In genomic region chr10:114623155-114623554, GRCh38 we compare ENCODE assay signal across 14 cellular contexts. TPM values are rescaled to one million over a fixed set of nuclear protein-coding genes. Genes with fewer than 3 reads are reported as not detected.
DNase-seq lines count a peak whose midpoint lies in the region; ATAC-seq and TF ChIP-seq lines count a peak whose summit lies in the region.
"Had no signal": no experiment of that assay in that cellular context is flagged by ENCODE, and none has a peak within 500 bp of the region (broad histone marks: within the 10 kb centered on the region; RNA-seq: fewer than 3 reads in every experiment).

No MANE protein-coding gene starts in this region.

- ATAC-seq in heart left ventricle (no peak), lower lobe of right lung (no peak), HG02973 (IDR thresholded peaks at IDR 0.05; ENCODE audit: unreplicated experiment) (no peak)

- intact Hi-C loops in heart left ventricle (cut with DNase I) (loop anchor here in 2 of 10 donors (10.0 kb wide), 2 partner anchors 142 to 148 kb away; no protein-coding TSS in a partner anchor), cardiac septum (cut with DNase I) (loop anchor here (10.0 kb wide), 2 partner anchors 48 to 148 kb away; no protein-coding TSS in a partner anchor), lower lobe of right lung (cut with DNase I) (no loop called here), uterus (cut with DNase I; ENCODE audit: low total_unique reads) (no loop called here)

- no peak overlapping the region for H3K4me3 ChIP-seq in heart left ventricle
- H3K4me3 ChIP-seq in lower lobe of right lung = no peak overlapping the region
- H3K4me3 ChIP-seq in uterus = no peak overlapping the region
- H3K4me3 ChIP-seq: pancreas, thoracic aorta had no signal

- TF ChIP-seq POLR2A in heart left ventricle (IDR thresholded peaks at IDR 0.05) (no peak), uterus (IDR thresholded peaks at IDR 0.05) (no peak)

- 56 to 72% (median 64%) methylated on average over 2 of the region's 2 CpGs for WGBS in heart left ventricle, 4 donors

- H3K4me1 ChIP-seq in heart left ventricle = peaks cover 14 to 96% (median 64%) of the 10 kb centered on the region in 12 donors
- H3K4me1 ChIP-seq in lower lobe of right lung = peaks cover 28% of the 10 kb centered on the region
- H3K4me1 ChIP-seq in uterus = peaks cover 0 to 11% of the 10 kb centered on the region in 2 donors

- H3K9me3 ChIP-seq in heart left ventricle (peaks cover 0 to 8% (median 0%) of the 10 kb centered on the region in 12 donors), lower lobe of right lung (no peaks in the 10 kb centered on the region), uterus (no peaks in the 10 kb centered on the region)
- H3K9me3 ChIP-seq: pancreas had no signal

- peak overlapping the region in 9 of 12 donors; percentile 14 to 91 (median 69) for H3K27ac ChIP-seq in heart left ventricle
- H3K27ac ChIP-seq in caudate nucleus (ENCODE audit: low read depth, low read length) = peak overlapping the region; percentile 58
- peak overlapping the region; percentile 46 for H3K27ac ChIP-seq in lower lobe of right lung
- H3K27ac ChIP-seq in uterus = peak overlapping the region; percentile 41 to 75

- H3K27me3 ChIP-seq in heart left ventricle (no peaks in the 10 kb centered on the region), lower lobe of right lung (ENCODE audit: low read depth) (no peaks in the 10 kb centered on the region), uterus (no peaks in the 10 kb centered on the region)
- H3K27me3 ChIP-seq: pancreas had no signal

- TF ChIP-seq CTCF in heart left ventricle (IDR thresholded peaks at IDR 0.05) (no peak), lower lobe of right lung (IDR thresholded peaks at IDR 0.05) (no peak), uterus (IDR thresholded peaks at IDR 0.05) (no peak)

- no peak for DNase-seq in heart left ventricle
- DNase-seq in cardiac septum (ENCODE audit: low spot score) = no peak
- no peak for DNase-seq in caudate nucleus (lab: John Stamatoyannopoulos, UW)
- DNase-seq in lower lobe of right lung = no peak
- no peak for DNase-seq in uterus
- no peak for DNase-seq in HT-29 (ENCODE audit: low spot score)
- DNase-seq in T-helper 9 cell = no peak
- DNase-seq: 8988T; activated CD4-positive, alpha-beta T cell treated with anti-CD3 and anti-CD28 coated beads, Interleukin-2, amount 50 U/mL, for 4 hours; aorta; CD8-positive, alpha-beta memory T cell had no signal

- H3K36me3 ChIP-seq in heart left ventricle (peaks cover 0 to 29% (median 0%) of the 10 kb centered on the region in 9 donors), lower lobe of right lung (no peaks in the 10 kb centered on the region), uterus (no peaks in the 10 kb centered on the region)
- H3K36me3 ChIP-seq: pancreas, thoracic aorta had no signal

RNA-seq across cellular contexts. Expression of gene ABLIM1, which starts 34.9 kb away (rescaled TPM):
- total RNA-seq in heart left ventricle = 100 to 1,000 TPM; 491 to 713 (median 575) TPM
- polyA plus RNA-seq in heart left ventricle = 100 to 1,000 TPM; 242 to 276 TPM
- total RNA-seq in cardiac septum = 473 TPM
- 106 TPM for total RNA-seq in lower lobe of right lung
- total RNA-seq in uterus = 100 to 1,000 TPM in 2 of 4 donors, 10 to 100 TPM in 2; 41.2 to 128 (median 97.3) TPM
- total RNA-seq in HT-29 (2014; rRNA removed; shearing (Covaris generic)) = 45.9 and 52.1 TPM in 2 replicates
